ENCODE assay signal across 22 cellular contexts in genomic region chr10:97628228-97628627, GRCh38. TPM values are rescaled to one million over a fixed set of nuclear protein-coding genes. Genes with fewer than 3 reads are reported as not detected.
DNase-seq lines count a peak whose midpoint lies in the region; ATAC-seq and TF ChIP-seq lines count a peak whose summit lies in the region.
"Had no signal": no experiment of that assay in that cellular context is flagged by ENCODE, and none has a peak within 500 bp of the region (broad histone marks: within the 10 kb centered on the region; RNA-seq: fewer than 3 reads in every experiment).

No MANE protein-coding gene starts in this region.

- DNase-seq in right atrium auricular region (ENCODE audit: low spot score), result no peak
- DNase-seq in left cardiac atrium, result no peak
- no peak for DNase-seq in lower lobe of right lung
- no peak for DNase-seq in stimulated activated effector memory CD8-positive, alpha-beta T cell treated with anti-CD3 and anti-CD28 coated beads, Interleukin-12 subunit alpha, Interleukin-12 subunit beta, amount 100 ng/mL, for 72 hours (ENCODE audit: low spot score in 2 of 2)
- DNase-seq in HUDEP-2 (lab: John Stamatoyannopoulos, UW; ENCODE audit: unreplicated experiment in 76 of 76), result no peak
- DNase-seq in mesenchymal stem cell, result no peak
- DNase-seq: AML-193; CD4-positive, alpha-beta memory T cell; DMS153; DMS79; GDM1; GM23248 had no signal

- H4K91ac ChIP-seq in mesenchymal stem cell (ENCODE audit: low read length), result no peak overlapping the region

- H2BK15ac ChIP-seq in mesenchymal stem cell (ENCODE audit: low read depth, poor library complexity, severe bottlenecking), result no peak overlapping the region

- intact Hi-C loops in left cardiac atrium (cut with DNase I) (no loop called here), lower lobe of right lung (cut with DNase I) (no loop called here)

- no peaks in the 10 kb centered on the region for H3K36me3 ChIP-seq in right atrium auricular region
- no peaks in the 10 kb centered on the region for H3K36me3 ChIP-seq in lower lobe of right lung
- H3K36me3 ChIP-seq in mesenchymal stem cell (ENCODE audit: control insufficient read depth in 1 of 2, insufficient read depth in 2 of 2, low read depth in 1 of 2, low read length in 2 of 2), result no peaks in the 10 kb centered on the region
- H3K36me3 ChIP-seq: HAP-1 had no signal

- H3K18ac ChIP-seq in mesenchymal stem cell (ENCODE audit: low read depth in 1 of 2, low read length in 2 of 2), result no peak overlapping the region

- H3K14ac ChIP-seq in mesenchymal stem cell (ENCODE audit: low read length in 2 of 2), result no peak overlapping the region

- peaks cover 0 to 11% of the 10 kb centered on the region in 2 donors for H3K4me1 ChIP-seq in right atrium auricular region
- H3K4me1 ChIP-seq in lower lobe of right lung, result no peaks in the 10 kb centered on the region
- H3K4me1 ChIP-seq in mesenchymal stem cell (ENCODE audit: control insufficient read depth, insufficient read depth, low read depth, low read length), result peaks cover 1% of the 10 kb centered on the region
- H3K4me1 ChIP-seq: HAP-1 had no signal

- 89% methylated on average over 3 of the region's 3 CpGs for WGBS in mesenchymal stem cell

- H3K23ac ChIP-seq in mesenchymal stem cell (ENCODE audit: low read length in 2 of 2), result no peak overlapping the region

- no peak overlapping the region for H3K9ac ChIP-seq in mesenchymal stem cell (ENCODE audit: low read length)
- H3K9ac ChIP-seq: GM23248 had no signal

- H3K27ac ChIP-seq in right atrium auricular region (peak overlapping the region; percentile 38 to 64), lower lobe of right lung (peak overlapping the region; percentile 6), mesenchymal stem cell (ENCODE audit: low read length, poor library complexity, severe bottlenecking) (no peak overlapping the region)
- H3K27ac ChIP-seq: 22Rv1, A549, C4-2B, GM23248 had no signal

- no peak overlapping the region for H2BK12ac ChIP-seq in mesenchymal stem cell (ENCODE audit: low read length in 2 of 2)

- H2AK5ac ChIP-seq in mesenchymal stem cell (ENCODE audit: low read length, severe bottlenecking), result no peak overlapping the region

- H3K36me3 Mint-ChIP-seq in stimulated activated effector memory CD8-positive, alpha-beta T cell treated with anti-CD3 and anti-CD28 coated beads, Interleukin-12 subunit alpha, Interleukin-12 subunit beta, amount 100 ng/mL, for 72 hours, result peaks cover 3% of the 10 kb centered on the region

- no peaks in the 10 kb centered on the region for H3K9me3 Mint-ChIP-seq in stimulated activated effector memory CD8-positive, alpha-beta T cell treated with anti-CD3 and anti-CD28 coated beads, Interleukin-12 subunit alpha, Interleukin-12 subunit beta, amount 100 ng/mL, for 72 hours

- H2BK5ac ChIP-seq in mesenchymal stem cell (ENCODE audit: low read depth, low read length, poor library complexity, severe bottlenecking), result no peak overlapping the region

- ATAC-seq in left cardiac atrium, result no peak
- ATAC-seq in lower lobe of right lung, result peak; percentile 57 to 65
- ATAC-seq in stimulated activated effector memory CD8-positive, alpha-beta T cell treated with anti-CD3 and anti-CD28 coated beads, Interleukin-12 subunit alpha, Interleukin-12 subunit beta, amount 100 ng/mL, for 72 hours, result no peak
- ATAC-seq in activated CD4-positive, CD25-positive, alpha-beta regulatory T cell treated with anti-CD3 and anti-CD28 coated beads, Interleukin-2, amount 50 U/mL, for 24 hours, result no peak
- ATAC-seq: A549 had no signal

- H3K4me3 ChIP-seq in right atrium auricular region (no peak overlapping the region), lower lobe of right lung (no peak overlapping the region), mesenchymal stem cell (ENCODE audit: insufficient read depth in 1 of 2, low read depth in 1 of 2, low read length in 2 of 2) (no peak overlapping the region)
- H3K4me3 ChIP-seq: A549, GM23248, HAP-1, K562 had no signal

- H3K4me2 ChIP-seq in mesenchymal stem cell (ENCODE audit: low read length, poor library complexity, severe bottlenecking), result no peak overlapping the region
- H3K4me2 ChIP-seq: A549 had no signal

- H2AFZ ChIP-seq in mesenchymal stem cell (ENCODE audit: low read depth, low read length), result no peak overlapping the region
- H2AFZ ChIP-seq: GM23248 had no signal

- H3K27me3 ChIP-seq in right atrium auricular region (no peaks in the 10 kb centered on the region), lower lobe of right lung (ENCODE audit: low read depth) (no peaks in the 10 kb centered on the region), mesenchymal stem cell (ENCODE audit: control insufficient read depth in 1 of 2, insufficient read depth in 1 of 2, low read length in 2 of 2) (no peaks in the 10 kb centered on the region)

- H3K4ac ChIP-seq in mesenchymal stem cell (ENCODE audit: low read depth in 1 of 2, low read length in 2 of 2), result no peak overlapping the region

- H3K9me3 ChIP-seq in right atrium auricular region, result no peaks in the 10 kb centered on the region
- no peaks in the 10 kb centered on the region for H3K9me3 ChIP-seq in lower lobe of right lung
- no peaks in the 10 kb centered on the region for H3K9me3 ChIP-seq in mesenchymal stem cell (ENCODE audit: control insufficient read depth, low read length)
- H3K9me3 ChIP-seq: A549, HAP-1 had no signal

- peaks cover 10% of the 10 kb centered on the region for H3K4me1 Mint-ChIP-seq in stimulated activated effector memory CD8-positive, alpha-beta T cell treated with anti-CD3 and anti-CD28 coated beads, Interleukin-12 subunit alpha, Interleukin-12 subunit beta, amount 100 ng/mL, for 72 hours

- H3K79me1 ChIP-seq in mesenchymal stem cell (replicated peaks; ENCODE audit: low read length, poor library complexity, severe bottlenecking), result peaks cover 12% of the 10 kb centered on the region

- no peak overlapping the region for H3K4me3 Mint-ChIP-seq in stimulated activated effector memory CD8-positive, alpha-beta T cell treated with anti-CD3 and anti-CD28 coated beads, Interleukin-12 subunit alpha, Interleukin-12 subunit beta, amount 100 ng/mL, for 72 hours
- H3K4me3 Mint-ChIP-seq: CD4-positive, alpha-beta memory T cell had no signal

- no peak overlapping the region for H4K8ac ChIP-seq in mesenchymal stem cell (ENCODE audit: low read length)

- TF ChIP-seq CTCF in right atrium auricular region (IDR thresholded peaks at IDR 0.05) (no peak), lower lobe of right lung (IDR thresholded peaks at IDR 0.05) (no peak)

- H2BK120ac ChIP-seq in mesenchymal stem cell (ENCODE audit: low read depth, low read length), result no peak overlapping the region

- H3K27ac Mint-ChIP-seq in stimulated activated effector memory CD8-positive, alpha-beta T cell treated with anti-CD3 and anti-CD28 coated beads, Interleukin-12 subunit alpha, Interleukin-12 subunit beta, amount 100 ng/mL, for 72 hours, result peak overlapping the region; percentile 29
- H3K27ac Mint-ChIP-seq: CD4-positive, alpha-beta memory T cell had no signal

RNA-seq across cellular contexts. Expression of gene MORN4, which starts 5.1 kb away (rescaled TPM):
- total RNA-seq in right atrium auricular region (10 to 100 TPM; 15.6 to 27.0 TPM), left cardiac atrium (1 to 10 TPM; 7.0 to 8.3 TPM), lower lobe of right lung (5.4 TPM)
- 10.7 TPM for polyA plus RNA-seq in mesenchymal stem cell (2013, experiment 1 of 2)
- 10.1 TPM for polyA plus RNA-seq in mesenchymal stem cell (2013, experiment 2 of 2)

RNA-seq across cellular contexts. Expression of gene PI4K2A, which starts 12.2 kb away (rescaled TPM):
- total RNA-seq in right atrium auricular region (10 to 100 TPM; 14.7 to 20.2 TPM), left cardiac atrium (10 to 100 TPM; 11.2 to 12.1 TPM), lower lobe of right lung (29.7 TPM)
- 27.8 TPM for polyA plus RNA-seq in mesenchymal stem cell (2013, experiment 1 of 2)
- 27.1 TPM for polyA plus RNA-seq in mesenchymal stem cell (2013, experiment 2 of 2)

RNA-seq across cellular contexts. Expression of gene C10orf62, which starts 38.7 kb away (rescaled TPM):
- total RNA-seq in right atrium auricular region (under 1 TPM; 0.35 to 0.67 TPM), left cardiac atrium (under 1 TPM in 1 of 2 donors, not detected in 1; 0.35 TPM), lower lobe of right lung (not detected)
- polyA plus RNA-seq in mesenchymal stem cell (2013, experiment 1 of 2), result not detected
- not detected for polyA plus RNA-seq in mesenchymal stem cell (2013, experiment 2 of 2)
- total RNA-seq: CD4-positive, alpha-beta memory T cell; Daoy; GM23248; H4; HT-29; K562 had no signal
- polyA plus RNA-seq: A549; BJ; CD4-positive, alpha-beta memory T cell; GM23248; K562 had no signal

RNA-seq across cellular contexts. Expression of gene HOGA1, which starts 44.0 kb away (rescaled TPM):
- total RNA-seq in right atrium auricular region (10 to 100 TPM; 17.6 to 25.6 TPM), left cardiac atrium (10 to 100 TPM in 1 of 2 donors, 1 to 10 TPM in 1; 7.7 to 13.2 TPM), lower lobe of right lung (1.1 TPM)
- polyA plus RNA-seq in mesenchymal stem cell (2013, experiment 1 of 2), result 0.23 TPM
- polyA plus RNA-seq in mesenchymal stem cell (2013, experiment 2 of 2), result 0.27 TPM
- total RNA-seq: CD4-positive, alpha-beta memory T cell; Daoy; K562 had no signal
- polyA plus RNA-seq: CD4-positive, alpha-beta memory T cell; K562 had no signal

RNA-seq across cellular contexts. Expression of gene ANKRD2, which starts 55.6 kb away (rescaled TPM):
- total RNA-seq in right atrium auricular region (100 to 1,000 TPM in 1 of 2 donors, 10 to 100 TPM in 1; 25.7 to 204 TPM), left cardiac atrium (10 to 100 TPM; 11.8 to 54.6 TPM), lower lobe of right lung (0.35 TPM)
- 0.04 TPM for polyA plus RNA-seq in mesenchymal stem cell (2013, experiment 1 of 2)
- polyA plus RNA-seq in mesenchymal stem cell (2013, experiment 2 of 2), result not detected
- total RNA-seq: CD4-positive, alpha-beta memory T cell; Daoy; GM23248; HT-29; K562 had no signal
- polyA plus RNA-seq: CD4-positive, alpha-beta memory T cell; GM23248; K562 had no signal

Comparison
In these comparisons a context has a peak if more than half of its experiments do, and no peak if none do; other contexts are left out.
1. ATAC-seq: peak in lower lobe of right lung (2 of 2); none in left cardiac atrium (0 of 2), stimulated activated effector memory CD8-positive, alpha-beta T cell treated with anti-CD3 and anti-CD28 coated beads, Interleukin-12 subunit alpha, Interleukin-12 subunit beta, amount 100 ng/mL, for 72 hours (single experiment) and activated CD4-positive, CD25-positive, alpha-beta regulatory T cell treated with anti-CD3 and anti-CD28 coated beads, Interleukin-2, amount 50 U/mL, for 24 hours (0 of 2).